ENCODE assay signal across 17 cellular contexts in the genomic region with DNA sequence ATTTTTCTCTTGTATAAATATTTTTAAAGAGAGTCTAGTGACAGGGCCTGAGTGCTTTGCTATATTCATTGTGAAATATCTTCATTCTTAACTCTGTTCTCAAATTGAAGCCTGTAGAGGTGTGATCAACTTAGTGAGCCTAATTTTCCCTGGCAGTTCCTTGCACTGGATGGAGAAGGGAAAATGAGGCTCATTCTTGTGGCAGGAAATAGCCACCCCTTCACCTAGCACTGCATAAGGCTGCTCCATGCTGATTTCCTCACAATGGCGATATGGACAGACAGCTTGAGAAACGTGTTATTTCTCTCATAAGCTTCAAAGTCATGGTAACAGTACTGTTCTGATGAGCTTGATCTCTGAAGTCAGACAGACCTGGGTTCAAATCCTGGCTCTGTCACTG.
DNase-seq lines count a peak whose midpoint lies in the region; ATAC-seq, FAIRE-seq and TF ChIP-seq lines count a peak whose summit lies in the region.
"Had no signal": no experiment of that assay in that cellular context is flagged by ENCODE, and none has a peak within 500 bp of the region (broad histone marks: within the 10 kb centered on the region; RNA-seq: fewer than 3 reads in every experiment).

No MANE protein-coding gene starts in this region.

- peak; percentile 51 for ATAC-seq in activated naive CD8-positive, alpha-beta T cell treated with anti-CD3 and anti-CD28 coated beads, Interleukin-2, amount 50 U/mL, for 24 hours
- ATAC-seq: A549 had no signal

- intact Hi-C loops in activated CD4-positive, alpha-beta T cell treated with anti-CD3 and anti-CD28 coated beads, Interleukin-2, amount 10 ng/mL, durations not matched to agents 24 days and 14 days (cut with micrococcal nuclease), result no loop called here

- peak; percentile 80 for FAIRE-seq in GM12891 (lab: Jason Lieb, UNC)
- FAIRE-seq: A549, D721Med, G401.6, HTR-8/SVneo had no signal

- peaks cover 54% of the 10 kb centered on the region for H3K36me3 Mint-ChIP-seq in activated CD4-positive, alpha-beta T cell treated with anti-CD3 and anti-CD28 coated beads, Interleukin-2, amount 10 ng/mL, durations not matched to agents 24 days and 14 days (ENCODE audit: low read depth)
- peaks cover 26% of the 10 kb centered on the region for H3K36me3 Mint-ChIP-seq in activated naive CD8-positive, alpha-beta T cell treated with anti-CD3 and anti-CD28 coated beads, Interleukin-2, amount 50 U/mL, for 24 hours (ENCODE audit: low read depth)
- H3K36me3 Mint-ChIP-seq in stimulated activated naive CD8-positive, alpha-beta T cell treated with anti-CD3 and anti-CD28 coated beads, Interleukin-15, Interleukin-2, amounts not matched to agents 100 ng/mL and 50 ng/mL, for 24 hours (ENCODE audit: low read depth), result peaks cover 40% of the 10 kb centered on the region

- DNase-seq in activated CD4-positive, alpha-beta T cell treated with anti-CD3 and anti-CD28 coated beads, Interleukin-2, amount 10 ng/mL, durations not matched to agents 24 days and 14 days, result no peak
- DNase-seq in activated CD4-positive, alpha-beta T cell treated with anti-CD3 and anti-CD28 coated beads for 1 hour, result no peak
- DNase-seq in GM12891 (ENCODE audit: insufficient read length, low spot score) (no peak), NCI-H774 (lab: John Stamatoyannopoulos, UW) (no peak), NCI-H69 (lab: John Stamatoyannopoulos, UW) (no peak)
- DNase-seq in activated naive CD8-positive, alpha-beta T cell treated with anti-CD3 and anti-CD28 coated beads, Interleukin-2, amount 50 U/mL, for 24 hours, result no peak
- DNase-seq: AML-193; Caco-2; CD4-positive, alpha-beta T cell; GOT3; H9; IMR-90 had no signal

- peaks cover 44% of the 10 kb centered on the region for H3K4me1 Mint-ChIP-seq in activated CD4-positive, alpha-beta T cell treated with anti-CD3 and anti-CD28 coated beads, Interleukin-2, amount 10 ng/mL, durations not matched to agents 24 days and 14 days
- H3K4me1 Mint-ChIP-seq in activated naive CD8-positive, alpha-beta T cell treated with anti-CD3 and anti-CD28 coated beads, Interleukin-2, amount 50 U/mL, for 24 hours, result peaks cover 52% of the 10 kb centered on the region
- H3K4me1 Mint-ChIP-seq in stimulated activated naive CD8-positive, alpha-beta T cell treated with anti-CD3 and anti-CD28 coated beads, Interleukin-15, Interleukin-2, amounts not matched to agents 100 ng/mL and 50 ng/mL, for 24 hours (ENCODE audit: low read depth), result peaks cover 50% of the 10 kb centered on the region

- H3K9me3 Mint-ChIP-seq in activated CD4-positive, alpha-beta T cell treated with anti-CD3 and anti-CD28 coated beads, Interleukin-2, amount 10 ng/mL, durations not matched to agents 24 days and 14 days, result peaks cover 9% of the 10 kb centered on the region
- peaks cover 6% of the 10 kb centered on the region for H3K9me3 Mint-ChIP-seq in activated naive CD8-positive, alpha-beta T cell treated with anti-CD3 and anti-CD28 coated beads, Interleukin-2, amount 50 U/mL, for 24 hours
- peaks cover 9% of the 10 kb centered on the region for H3K9me3 Mint-ChIP-seq in stimulated activated naive CD8-positive, alpha-beta T cell treated with anti-CD3 and anti-CD28 coated beads, Interleukin-15, Interleukin-2, amounts not matched to agents 100 ng/mL and 50 ng/mL, for 24 hours

- peak overlapping the region; percentile 20 for H3K27ac Mint-ChIP-seq in activated CD4-positive, alpha-beta T cell treated with anti-CD3 and anti-CD28 coated beads, Interleukin-2, amount 10 ng/mL, durations not matched to agents 24 days and 14 days
- peak overlapping the region; percentile 16 for H3K27ac Mint-ChIP-seq in activated naive CD8-positive, alpha-beta T cell treated with anti-CD3 and anti-CD28 coated beads, Interleukin-2, amount 50 U/mL, for 24 hours
- peak overlapping the region; percentile 52 for H3K27ac Mint-ChIP-seq in stimulated activated naive CD8-positive, alpha-beta T cell treated with anti-CD3 and anti-CD28 coated beads, Interleukin-15, Interleukin-2, amounts not matched to agents 100 ng/mL and 50 ng/mL, for 24 hours
- H3K27ac Mint-ChIP-seq: CD4-positive, alpha-beta T cell; H9 had no signal

- TF ChIP-seq POLR2A in GM12891 (IDR thresholded peaks at IDR 0.05; ENCODE audit: low read depth, low read length), result no peak

- no peak overlapping the region for H3K4me3 Mint-ChIP-seq in activated CD4-positive, alpha-beta T cell treated with anti-CD3 and anti-CD28 coated beads, Interleukin-2, amount 10 ng/mL, durations not matched to agents 24 days and 14 days
- no peak overlapping the region for H3K4me3 Mint-ChIP-seq in activated naive CD8-positive, alpha-beta T cell treated with anti-CD3 and anti-CD28 coated beads, Interleukin-2, amount 50 U/mL, for 24 hours
- no peak overlapping the region for H3K4me3 Mint-ChIP-seq in stimulated activated naive CD8-positive, alpha-beta T cell treated with anti-CD3 and anti-CD28 coated beads, Interleukin-15, Interleukin-2, amounts not matched to agents 100 ng/mL and 50 ng/mL, for 24 hours
- H3K4me3 Mint-ChIP-seq: CD4-positive, alpha-beta T cell; H9 had no signal

- no peaks in the 10 kb centered on the region for H3K27me3 Mint-ChIP-seq in activated CD4-positive, alpha-beta T cell treated with anti-CD3 and anti-CD28 coated beads, Interleukin-2, amount 10 ng/mL, durations not matched to agents 24 days and 14 days
- H3K27me3 Mint-ChIP-seq in activated naive CD8-positive, alpha-beta T cell treated with anti-CD3 and anti-CD28 coated beads, Interleukin-2, amount 50 U/mL, for 24 hours, result peaks cover 3% of the 10 kb centered on the region
- H3K27me3 Mint-ChIP-seq in stimulated activated naive CD8-positive, alpha-beta T cell treated with anti-CD3 and anti-CD28 coated beads, Interleukin-15, Interleukin-2, amounts not matched to agents 100 ng/mL and 50 ng/mL, for 24 hours, result no peaks in the 10 kb centered on the region
- H3K27me3 Mint-ChIP-seq: CD4-positive, alpha-beta T cell had no signal

TF ChIP-seq in GM12891, 5 proteins besides CTCF, POLR2A, EP300 and RAD21:
- TF ChIP-seq SPI1 (IDR thresholded peaks at IDR 0.05; ENCODE audit: low read depth, low read length) (no peak), TAF1 (IDR thresholded peaks at IDR 0.05; ENCODE audit: low read depth, low read length) (no peak)
